9 cellular contexts compared by ENCODE assay signal in the genomic region with DNA sequence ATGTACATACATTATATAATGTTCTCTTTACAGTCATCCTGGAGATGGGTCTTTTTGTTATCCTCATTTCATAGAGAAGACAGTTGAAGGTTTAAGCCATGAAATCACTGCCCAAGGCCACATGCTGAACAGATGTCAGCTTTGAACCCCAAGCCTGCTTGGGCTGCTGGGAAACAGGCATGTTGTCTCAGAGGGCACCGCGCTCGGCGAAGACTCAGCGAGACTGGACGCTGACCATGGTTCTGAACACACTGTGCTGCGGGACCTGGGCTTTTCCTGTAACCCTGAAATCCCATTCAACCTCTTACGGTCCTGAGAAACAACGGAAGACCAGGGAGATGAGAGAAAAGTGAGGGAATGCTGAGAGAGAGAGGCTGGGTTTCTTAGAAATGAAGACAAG. TPM values are rescaled to one million over a fixed set of nuclear protein-coding genes. Genes with fewer than 3 reads are reported as not detected.
DNase-seq lines count a peak whose midpoint lies in the region; ATAC-seq and TF ChIP-seq lines count a peak whose summit lies in the region.
"Had no signal": no experiment of that assay in that cellular context is flagged by ENCODE, and none has a peak within 500 bp of the region (broad histone marks: within the 10 kb centered on the region; RNA-seq: fewer than 3 reads in every experiment).

No MANE protein-coding gene starts in this region.

- ATAC-seq in activated CD4-positive, alpha-beta T cell treated with anti-CD3 and anti-CD28 coated beads for 36 hours, result no peak
- peak; percentile 60 for ATAC-seq in foreskin keratinocyte
- ATAC-seq in stimulated activated effector memory CD8-positive, alpha-beta T cell treated with anti-CD3 and anti-CD28 coated beads, Interleukin-12 subunit alpha, Interleukin-12 subunit beta, amount 100 ng/mL, for 72 hours, result no peak

- H3K36me3 Mint-ChIP-seq in activated CD4-positive, alpha-beta T cell treated with anti-CD3 and anti-CD28 coated beads for 36 hours (ENCODE audit: low read depth), result no peaks in the 10 kb centered on the region
- peaks cover 2% of the 10 kb centered on the region for H3K36me3 Mint-ChIP-seq in activated CD4-positive, alpha-beta T cell treated with anti-CD3 and anti-CD28 coated beads, Interleukin-2, amount 10 ng/mL, durations not matched to agents 24 days and 14 days (ENCODE audit: low read depth)
- H3K36me3 Mint-ChIP-seq in stimulated activated effector memory CD8-positive, alpha-beta T cell treated with anti-CD3 and anti-CD28 coated beads, Interleukin-12 subunit alpha, Interleukin-12 subunit beta, amount 100 ng/mL, for 72 hours, result no peaks in the 10 kb centered on the region

- H3K4me1 Mint-ChIP-seq in activated CD4-positive, alpha-beta T cell treated with anti-CD3 and anti-CD28 coated beads for 36 hours, result peaks cover 11% of the 10 kb centered on the region
- H3K4me1 Mint-ChIP-seq in activated CD4-positive, alpha-beta T cell treated with anti-CD3 and anti-CD28 coated beads, Interleukin-2, amount 10 ng/mL, durations not matched to agents 24 days and 14 days, result peaks cover 9% of the 10 kb centered on the region
- H3K4me1 Mint-ChIP-seq in stimulated activated effector memory CD8-positive, alpha-beta T cell treated with anti-CD3 and anti-CD28 coated beads, Interleukin-12 subunit alpha, Interleukin-12 subunit beta, amount 100 ng/mL, for 72 hours, result peaks cover 36% of the 10 kb centered on the region

- POLR2A ChIA-PET in activated CD4-positive, alpha-beta T cell treated with anti-CD3 and anti-CD28 coated beads for 36 hours (lab: Charles Lee), result no interaction called here

- no peak overlapping the region for H3K27ac Mint-ChIP-seq in activated CD4-positive, alpha-beta T cell treated with anti-CD3 and anti-CD28 coated beads for 36 hours
- no peak overlapping the region for H3K27ac Mint-ChIP-seq in activated CD4-positive, alpha-beta T cell treated with anti-CD3 and anti-CD28 coated beads, Interleukin-2, amount 10 ng/mL, durations not matched to agents 24 days and 14 days
- no peak overlapping the region for H3K27ac Mint-ChIP-seq in stimulated activated effector memory CD8-positive, alpha-beta T cell treated with anti-CD3 and anti-CD28 coated beads, Interleukin-12 subunit alpha, Interleukin-12 subunit beta, amount 100 ng/mL, for 72 hours

- H3K27ac ChIP-seq in foreskin keratinocyte, result no peak overlapping the region
- H3K27ac ChIP-seq: WERI-Rb-1 had no signal

- no peaks in the 10 kb centered on the region for H3K4me1 ChIP-seq in foreskin keratinocyte

- H3K27me3 Mint-ChIP-seq in activated CD4-positive, alpha-beta T cell treated with anti-CD3 and anti-CD28 coated beads for 36 hours, result peaks cover 7% of the 10 kb centered on the region
- peaks cover 15% of the 10 kb centered on the region for H3K27me3 Mint-ChIP-seq in activated CD4-positive, alpha-beta T cell treated with anti-CD3 and anti-CD28 coated beads, Interleukin-2, amount 10 ng/mL, durations not matched to agents 24 days and 14 days

- CTCF ChIA-PET in activated CD4-positive, alpha-beta T cell treated with anti-CD3 and anti-CD28 coated beads for 36 hours (lab: Charles Lee), result interaction anchor here (1.4 kb wide), 1 partner anchor 32 kb away, joined by 3 read pairs; no protein-coding TSS in a partner anchor

- intact Hi-C loops in activated CD4-positive, alpha-beta T cell treated with anti-CD3 and anti-CD28 coated beads for 36 hours (cut with DNase I, micrococcal nuclease), result no loop called here
- intact Hi-C loops in activated CD4-positive, alpha-beta T cell treated with anti-CD3 and anti-CD28 coated beads, Interleukin-2, amount 10 ng/mL, durations not matched to agents 24 days and 14 days (cut with micrococcal nuclease), result no loop called here

- H3K9me3 Mint-ChIP-seq in activated CD4-positive, alpha-beta T cell treated with anti-CD3 and anti-CD28 coated beads for 36 hours (ENCODE audit: low read depth), result no peaks in the 10 kb centered on the region
- no peaks in the 10 kb centered on the region for H3K9me3 Mint-ChIP-seq in activated CD4-positive, alpha-beta T cell treated with anti-CD3 and anti-CD28 coated beads, Interleukin-2, amount 10 ng/mL, durations not matched to agents 24 days and 14 days
- H3K9me3 Mint-ChIP-seq in stimulated activated effector memory CD8-positive, alpha-beta T cell treated with anti-CD3 and anti-CD28 coated beads, Interleukin-12 subunit alpha, Interleukin-12 subunit beta, amount 100 ng/mL, for 72 hours, result no peaks in the 10 kb centered on the region

- no peak overlapping the region for H3K4me3 Mint-ChIP-seq in activated CD4-positive, alpha-beta T cell treated with anti-CD3 and anti-CD28 coated beads for 36 hours
- H3K4me3 Mint-ChIP-seq in activated CD4-positive, alpha-beta T cell treated with anti-CD3 and anti-CD28 coated beads, Interleukin-2, amount 10 ng/mL, durations not matched to agents 24 days and 14 days, result no peak overlapping the region
- H3K4me3 Mint-ChIP-seq in stimulated activated effector memory CD8-positive, alpha-beta T cell treated with anti-CD3 and anti-CD28 coated beads, Interleukin-12 subunit alpha, Interleukin-12 subunit beta, amount 100 ng/mL, for 72 hours, result no peak overlapping the region

- no peak for TF ChIP-seq CTCF in foreskin keratinocyte (conservative IDR thresholded peaks at IDR 0.05)

- H3K27me3 ChIP-seq in foreskin keratinocyte, result peaks cover 31% of the 10 kb centered on the region

- DNase-seq in activated CD4-positive, alpha-beta T cell treated with anti-CD3 and anti-CD28 coated beads for 36 hours, result peak; percentile 75
- no peak for DNase-seq in activated CD4-positive, alpha-beta T cell treated with anti-CD3 and anti-CD28 coated beads for 1 hour
- DNase-seq in activated CD4-positive, alpha-beta T cell treated with anti-CD3 and anti-CD28 coated beads, Interleukin-2, amount 10 ng/mL, durations not matched to agents 24 days and 14 days, result peak; percentile 87
- DNase-seq in foreskin keratinocyte (peak; percentile 16 to 38), anterior cingulate cortex (lab: John Stamatoyannopoulos, UW) (no peak)
- peak; percentile 30 for DNase-seq in stimulated activated CD4-positive, alpha-beta T cell treated with anti-CD3 and anti-CD28 coated beads, Interleukin-1b, Interleukin-23, amount 100 ng/mL, for 48 hours
- no peak for DNase-seq in effector CD8-positive, alpha-beta T cell (lab: John Stamatoyannopoulos, UW)
- no peak for DNase-seq in stimulated activated effector memory CD8-positive, alpha-beta T cell treated with anti-CD3 and anti-CD28 coated beads, Interleukin-12 subunit alpha, Interleukin-12 subunit beta, amount 100 ng/mL, for 72 hours (ENCODE audit: low spot score in 2 of 2)
- DNase-seq: WERI-Rb-1 had no signal

RNA-seq across cellular contexts. Expression of a gene that starts 27.3 kb away (rescaled TPM):
- 1 to 10 TPM; 7.8 to 8.3 TPM for total RNA-seq in activated CD4-positive, alpha-beta T cell treated with anti-CD3 and anti-CD28 coated beads for 36 hours
- total RNA-seq in activated CD4-positive, alpha-beta T cell treated with anti-CD3 and anti-CD28 coated beads, Interleukin-2, amount 10 ng/mL, durations not matched to agents 24 days and 14 days, result 11.0 and 11.6 TPM in 2 replicates
- total RNA-seq in foreskin keratinocyte, result 9.9 and 10.8 TPM in 2 replicates
- 12.3 and 12.5 TPM in 2 replicates for polyA plus RNA-seq in foreskin keratinocyte

RNA-seq across cellular contexts. Expression of a gene that starts 31.5 kb away (rescaled TPM):
- 10 to 100 TPM; 16.0 to 19.2 TPM for total RNA-seq in activated CD4-positive, alpha-beta T cell treated with anti-CD3 and anti-CD28 coated beads for 36 hours
- 21.4 and 23.1 TPM in 2 replicates for total RNA-seq in activated CD4-positive, alpha-beta T cell treated with anti-CD3 and anti-CD28 coated beads, Interleukin-2, amount 10 ng/mL, durations not matched to agents 24 days and 14 days
- 9.2 and 11.5 TPM in 2 replicates for total RNA-seq in foreskin keratinocyte
- 14.0 and 14.9 TPM in 2 replicates for polyA plus RNA-seq in foreskin keratinocyte

RNA-seq across cellular contexts. Expression of a gene that starts 45.1 kb away (rescaled TPM):
- 1 to 10 TPM; 1.6 to 1.7 TPM for total RNA-seq in activated CD4-positive, alpha-beta T cell treated with anti-CD3 and anti-CD28 coated beads for 36 hours
- total RNA-seq in activated CD4-positive, alpha-beta T cell treated with anti-CD3 and anti-CD28 coated beads, Interleukin-2, amount 10 ng/mL, durations not matched to agents 24 days and 14 days, result 2.2 and 2.9 TPM in 2 replicates
- 1.2 TPM in 2 replicates for total RNA-seq in foreskin keratinocyte
- 1.3 and 1.8 TPM in 2 replicates for polyA plus RNA-seq in foreskin keratinocyte

RNA-seq across cellular contexts. Expression of a gene that starts 50.5 kb away (rescaled TPM):
- total RNA-seq in activated CD4-positive, alpha-beta T cell treated with anti-CD3 and anti-CD28 coated beads for 36 hours, result 10 to 100 TPM; 40.6 to 42.2 TPM
- total RNA-seq in activated CD4-positive, alpha-beta T cell treated with anti-CD3 and anti-CD28 coated beads, Interleukin-2, amount 10 ng/mL, durations not matched to agents 24 days and 14 days, result 46.1 and 50.7 TPM in 2 replicates
- total RNA-seq in foreskin keratinocyte, result 18.5 and 20.2 TPM in 2 replicates
- 31.0 and 31.1 TPM in 2 replicates for polyA plus RNA-seq in foreskin keratinocyte

RNA-seq across cellular contexts. Expression of a gene that starts 55.4 kb away (rescaled TPM):
- total RNA-seq in activated CD4-positive, alpha-beta T cell treated with anti-CD3 and anti-CD28 coated beads for 36 hours, result not detected
- not detected in 2 replicates for total RNA-seq in activated CD4-positive, alpha-beta T cell treated with anti-CD3 and anti-CD28 coated beads, Interleukin-2, amount 10 ng/mL, durations not matched to agents 24 days and 14 days
- not detected in 2 replicates for total RNA-seq in foreskin keratinocyte
- not detected in 2 replicates for polyA plus RNA-seq in foreskin keratinocyte

Comparison
In these comparisons a context has a peak if more than half of its experiments do, and no peak if none do; other contexts are left out.
1. DNase-seq: peak in activated CD4-positive, alpha-beta T cell treated with anti-CD3 and anti-CD28 coated beads for 36 hours (single experiment), activated CD4-positive, alpha-beta T cell treated with anti-CD3 and anti-CD28 coated beads, Interleukin-2, amount 10 ng/mL, durations not matched to agents 24 days and 14 days (single experiment), foreskin keratinocyte (2 of 2) and stimulated activated CD4-positive, alpha-beta T cell treated with anti-CD3 and anti-CD28 coated beads, Interleukin-1b, Interleukin-23, amount 100 ng/mL, for 48 hours (single experiment); none in activated CD4-positive, alpha-beta T cell treated with anti-CD3 and anti-CD28 coated beads for 1 hour (single experiment), effector CD8-positive, alpha-beta T cell (single experiment), stimulated activated effector memory CD8-positive, alpha-beta T cell treated with anti-CD3 and anti-CD28 coated beads, Interleukin-12 subunit alpha, Interleukin-12 subunit beta, amount 100 ng/mL, for 72 hours (0 of 2) and anterior cingulate cortex (0 of 58).